Comparison of ENCODE assay signal across 24 cellular contexts in the genomic region with DNA sequence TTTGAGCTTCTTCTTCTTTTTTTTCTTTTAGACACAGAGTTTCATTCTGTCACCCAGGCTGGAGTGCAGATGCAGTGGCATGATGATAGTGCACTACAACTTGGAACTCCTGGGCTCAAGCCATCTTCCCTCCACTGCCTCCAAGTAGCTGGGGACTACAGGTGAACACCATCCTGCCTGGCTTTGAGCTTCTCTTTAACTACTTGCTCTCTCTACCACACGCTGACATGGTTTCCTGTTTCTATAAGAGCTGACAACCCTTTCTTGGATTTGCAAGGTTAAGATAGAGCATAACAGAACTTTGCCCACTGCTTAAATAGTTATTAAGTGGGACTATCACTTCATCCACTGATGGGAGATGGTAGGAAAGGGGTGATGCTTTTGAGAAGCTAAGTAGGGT.
DNase-seq lines count a peak whose midpoint lies in the region; ATAC-seq lines count a peak whose summit lies in the region.
"Had no signal": no experiment of that assay in that cellular context is flagged by ENCODE, and none has a peak within 500 bp of the region (broad histone marks: within the 10 kb centered on the region; RNA-seq: fewer than 3 reads in every experiment).

No MANE protein-coding gene starts in this region.

- no peak for ATAC-seq in activated T-helper 17 cell treated with anti-CD3 and anti-CD28 coated beads, Interleukin-2, amount 50 U/mL, for 72 hours (replicated peaks)
- no peak for ATAC-seq in stimulated activated naive B cell treated with anti-CD40 and anti-IgM and Interleukin-4, amounts not matched to agents 10 μg/mL and 1 μg/mL and 100 μg/mL, for 72 hours (replicated peaks)
- ATAC-seq in GM18520 (IDR thresholded peaks at IDR 0.05; ENCODE audit: unreplicated experiment) = no peak
- ATAC-seq in HG03196 (IDR thresholded peaks at IDR 0.05; ENCODE audit: unreplicated experiment) = no peak
- ATAC-seq: GM12878 had no signal

- peaks cover 5% of the 10 kb centered on the region for H3K36me3 Mint-ChIP-seq in activated naive CD4-positive, alpha-beta T cell treated with anti-CD3 and anti-CD28 coated beads, Interleukin-2, amount 10 ng/mL, durations not matched to agents 7 days and 5 days
- H3K36me3 Mint-ChIP-seq in activated naive CD4-positive, alpha-beta T cell treated with anti-CD3 and anti-CD28 coated beads for 36 hours (ENCODE audit: low read depth) = no peaks in the 10 kb centered on the region
- H3K36me3 Mint-ChIP-seq in activated T-helper 17 cell treated with anti-CD3 and anti-CD28 coated beads, Interleukin-2, amount 50 U/mL, for 72 hours (ENCODE audit: low read depth) = no peaks in the 10 kb centered on the region
- no peaks in the 10 kb centered on the region for H3K36me3 Mint-ChIP-seq in stimulated activated naive B cell treated with anti-CD40 and anti-IgM and Interleukin-4, amounts not matched to agents 10 μg/mL and 1 μg/mL and 100 μg/mL, for 72 hours

- H3K4me3 Mint-ChIP-seq in activated naive CD4-positive, alpha-beta T cell treated with anti-CD3 and anti-CD28 coated beads, Interleukin-2, amount 10 ng/mL, durations not matched to agents 7 days and 5 days = no peak overlapping the region
- no peak overlapping the region for H3K4me3 Mint-ChIP-seq in activated naive CD4-positive, alpha-beta T cell treated with anti-CD3 and anti-CD28 coated beads for 36 hours
- peak overlapping the region; percentile 48 for H3K4me3 Mint-ChIP-seq in activated T-helper 17 cell treated with anti-CD3 and anti-CD28 coated beads, Interleukin-2, amount 50 U/mL, for 72 hours
- peak overlapping the region in 1 of 2 donors; percentile 2 for H3K4me3 Mint-ChIP-seq in stimulated activated naive B cell treated with anti-CD40 and anti-IgM and Interleukin-4, amounts not matched to agents 10 μg/mL and 1 μg/mL and 100 μg/mL, for 72 hours

- peaks cover 1% of the 10 kb centered on the region for H3K9me3 Mint-ChIP-seq in activated naive CD4-positive, alpha-beta T cell treated with anti-CD3 and anti-CD28 coated beads, Interleukin-2, amount 10 ng/mL, durations not matched to agents 7 days and 5 days
- H3K9me3 Mint-ChIP-seq in activated naive CD4-positive, alpha-beta T cell treated with anti-CD3 and anti-CD28 coated beads for 36 hours = no peaks in the 10 kb centered on the region
- H3K9me3 Mint-ChIP-seq in activated T-helper 17 cell treated with anti-CD3 and anti-CD28 coated beads, Interleukin-2, amount 50 U/mL, for 72 hours = no peaks in the 10 kb centered on the region
- no peaks in the 10 kb centered on the region for H3K9me3 Mint-ChIP-seq in stimulated activated naive B cell treated with anti-CD40 and anti-IgM and Interleukin-4, amounts not matched to agents 10 μg/mL and 1 μg/mL and 100 μg/mL, for 72 hours

- H3K27ac Mint-ChIP-seq in activated naive CD4-positive, alpha-beta T cell treated with anti-CD3 and anti-CD28 coated beads, Interleukin-2, amount 10 ng/mL, durations not matched to agents 7 days and 5 days = peak overlapping the region; percentile 79
- H3K27ac Mint-ChIP-seq in activated naive CD4-positive, alpha-beta T cell treated with anti-CD3 and anti-CD28 coated beads for 36 hours = no peak overlapping the region
- no peak overlapping the region for H3K27ac Mint-ChIP-seq in activated T-helper 17 cell treated with anti-CD3 and anti-CD28 coated beads, Interleukin-2, amount 50 U/mL, for 72 hours
- H3K27ac Mint-ChIP-seq in stimulated activated naive B cell treated with anti-CD40 and anti-IgM and Interleukin-4, amounts not matched to agents 10 μg/mL and 1 μg/mL and 100 μg/mL, for 72 hours = peak overlapping the region; percentile 61

- H3K4me3 ChIP-seq in Jurkat, Clone E6-1 (ENCODE audit: low read length) = no peak overlapping the region
- H3K4me3 ChIP-seq: GM12878, GM23248, lung, right lobe of liver had no signal

- no peak for DNase-seq in activated naive CD4-positive, alpha-beta T cell treated with anti-CD3 and anti-CD28 coated beads, Interleukin-2, amount 10 ng/mL, durations not matched to agents 7 days and 5 days
- no peak for DNase-seq in activated naive CD4-positive, alpha-beta T cell treated with anti-CD3 and anti-CD28 coated beads for 36 hours
- peak; percentile 40 for DNase-seq in Jurkat, Clone E6-1 (ENCODE audit: low read depth, low spot score)
- DNase-seq in stimulated activated naive B cell treated with anti-CD40 and anti-IgM and Interleukin-4, amounts not matched to agents 10 μg/mL and 1 μg/mL and 100 μg/mL, for 72 hours = no peak
- DNase-seq in epidermal melanocyte (ENCODE audit: insufficient read length, low spot score) = no peak
- DNase-seq: ACHN; activated CD8-positive, alpha-beta memory T cell treated with anti-CD3 and anti-CD28 coated beads for 24 hours; amygdala; C1 segment of cervical spinal cord; GM23248; hypothalamus; islet precursor cell; KBM-7; MV-4-11; NCI-H187; NCI-H748 treated with DMSO at 0.1 percent for 48 hours; right lobe of liver; SHP77 treated with DMSO at 0.1 percent for 48 hours; stimulated activated CD8-positive, alpha-beta memory T cell treated with anti-CD3 and anti-CD28 coated beads, Interleukin-4, amount 100 ng/mL, for 48 hours had no signal

- CTCF ChIA-PET in activated naive CD4-positive, alpha-beta T cell treated with anti-CD3 and anti-CD28 coated beads, Interleukin-2, amount 10 ng/mL, durations not matched to agents 7 days and 5 days (lab: Charles Lee) = interaction anchor here (0.6 to 1.2 kb wide), 2 partner anchors 92 to 958 kb away, joined by 3 to 5 read pairs; no protein-coding TSS in a partner anchor
- CTCF ChIA-PET in activated naive CD4-positive, alpha-beta T cell treated with anti-CD3 and anti-CD28 coated beads for 36 hours (lab: Charles Lee) = interaction anchor here (0.6 to 2.1 kb wide), 3 partner anchors 22 to 67 kb away, joined by 3 to 6 read pairs (median 6); no protein-coding TSS in a partner anchor

- intact Hi-C loops in activated naive CD4-positive, alpha-beta T cell treated with anti-CD3 and anti-CD28 coated beads for 36 hours (cut with micrococcal nuclease) = loop anchor here (1.0 to 10.0 kb wide), 3 partner anchors 83 to 1120 kb away; partner anchors contain the start of gene SLC38A2

- peaks cover 4% of the 10 kb centered on the region for H3K27me3 Mint-ChIP-seq in activated naive CD4-positive, alpha-beta T cell treated with anti-CD3 and anti-CD28 coated beads, Interleukin-2, amount 10 ng/mL, durations not matched to agents 7 days and 5 days
- H3K27me3 Mint-ChIP-seq in activated naive CD4-positive, alpha-beta T cell treated with anti-CD3 and anti-CD28 coated beads for 36 hours (ENCODE audit: low read depth) = no peaks in the 10 kb centered on the region
- no peaks in the 10 kb centered on the region for H3K27me3 Mint-ChIP-seq in activated T-helper 17 cell treated with anti-CD3 and anti-CD28 coated beads, Interleukin-2, amount 50 U/mL, for 72 hours
- H3K27me3 Mint-ChIP-seq in stimulated activated naive B cell treated with anti-CD40 and anti-IgM and Interleukin-4, amounts not matched to agents 10 μg/mL and 1 μg/mL and 100 μg/mL, for 72 hours = no peaks in the 10 kb centered on the region

- peaks cover 66% of the 10 kb centered on the region for H3K4me1 Mint-ChIP-seq in activated naive CD4-positive, alpha-beta T cell treated with anti-CD3 and anti-CD28 coated beads, Interleukin-2, amount 10 ng/mL, durations not matched to agents 7 days and 5 days
- peaks cover 76% of the 10 kb centered on the region for H3K4me1 Mint-ChIP-seq in activated naive CD4-positive, alpha-beta T cell treated with anti-CD3 and anti-CD28 coated beads for 36 hours (ENCODE audit: low read depth)
- peaks cover 38% of the 10 kb centered on the region for H3K4me1 Mint-ChIP-seq in activated T-helper 17 cell treated with anti-CD3 and anti-CD28 coated beads, Interleukin-2, amount 50 U/mL, for 72 hours
- H3K4me1 Mint-ChIP-seq in stimulated activated naive B cell treated with anti-CD40 and anti-IgM and Interleukin-4, amounts not matched to agents 10 μg/mL and 1 μg/mL and 100 μg/mL, for 72 hours = peaks cover 39 to 64% of the 10 kb centered on the region in 2 donors

Comparison
In these comparisons a context has a peak if more than half of its experiments do, and no peak if none do; other contexts are left out.
1. H3K27ac Mint-ChIP-seq: peak in activated naive CD4-positive, alpha-beta T cell treated with anti-CD3 and anti-CD28 coated beads, Interleukin-2, amount 10 ng/mL, durations not matched to agents 7 days and 5 days (single experiment) and stimulated activated naive B cell treated with anti-CD40 and anti-IgM and Interleukin-4, amounts not matched to agents 10 μg/mL and 1 μg/mL and 100 μg/mL, for 72 hours (single experiment); none in activated naive CD4-positive, alpha-beta T cell treated with anti-CD3 and anti-CD28 coated beads for 36 hours (single experiment) and activated T-helper 17 cell treated with anti-CD3 and anti-CD28 coated beads, Interleukin-2, amount 50 U/mL, for 72 hours (single experiment).